1 cellular context compared by ENCODE assay signal in genomic region chr2:134244091-134244490, GRCh38.
TF ChIP-seq lines count a peak whose summit lies in the region.

No MANE protein-coding gene starts in this region.

TF ChIP-seq in HepG2, 621 proteins besides CTCF, POLR2A, EP300 and RAD21 (continued from another document):
- TF ChIP-seq ZNF660 (CRISPR knock-in tag; IDR thresholded peaks at IDR 0.05; ENCODE audit: borderline replicate concordance, low read depth) = no peak
- no peak for TF ChIP-seq TARDBP (CRISPR knock-in tag; IDR thresholded peaks at IDR 0.05)
- TF ChIP-seq FOXA1 (IDR thresholded peaks at IDR 0.05) = no peak
- no peak for TF ChIP-seq FOXA1 (CRISPR knock-in tag; IDR thresholded peaks at IDR 0.05)
- no peak for TF ChIP-seq ZNF703 (CRISPR knock-in tag; IDR thresholded peaks at IDR 0.05; ENCODE audit: borderline replicate concordance)
- TF ChIP-seq ZNF414 (CRISPR knock-in tag; IDR thresholded peaks at IDR 0.05) = no peak
- no peak for TF ChIP-seq NFYC (CRISPR knock-in tag; IDR thresholded peaks at IDR 0.05)
